In the genomic region with DNA sequence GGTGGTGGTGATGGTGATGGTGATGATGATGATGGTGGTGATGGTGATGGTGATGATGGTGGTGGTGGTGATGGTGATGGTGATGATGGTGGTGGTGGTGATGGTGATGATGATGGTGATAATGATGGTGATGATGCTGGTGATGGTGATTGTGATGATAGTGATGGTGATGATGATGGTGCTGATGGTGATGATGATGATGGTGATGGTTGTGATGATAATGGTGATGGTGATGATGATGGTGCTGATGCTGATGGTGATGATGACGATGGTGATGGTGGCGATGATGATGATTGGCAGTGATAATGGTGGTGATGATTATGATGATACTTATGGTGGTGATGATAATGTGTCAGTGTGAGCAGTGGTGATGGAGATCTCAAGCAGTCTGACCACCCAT, we compare ENCODE assay signal across 8 cellular contexts.
"Had no signal": no experiment of that assay in that cellular context is flagged by ENCODE, and none has a peak within 500 bp of the region (broad histone marks: within the 10 kb centered on the region; RNA-seq: fewer than 3 reads in every experiment).

No MANE protein-coding gene starts in this region.

- H3K4me3 ChIP-seq: GM23338, HAP-1, K562 had no signal

- H3K9me3 ChIP-seq: HAP-1 had no signal

- H3K4me1 ChIP-seq: HAP-1 had no signal

- ATAC-seq: GM23338, HCT116, K562 had no signal

- H3K4me2 ChIP-seq: GM23338 had no signal

- DNase-seq: H7, Kasumi-1, KG1 had no signal

- H3K27ac ChIP-seq: HL-60 had no signal

- H3K36me3 ChIP-seq: HAP-1 had no signal

- H2AFZ ChIP-seq: GM23338 had no signal

- FAIRE-seq: K562 had no signal
